18 cellular contexts compared by ENCODE assay signal in the genomic region with DNA sequence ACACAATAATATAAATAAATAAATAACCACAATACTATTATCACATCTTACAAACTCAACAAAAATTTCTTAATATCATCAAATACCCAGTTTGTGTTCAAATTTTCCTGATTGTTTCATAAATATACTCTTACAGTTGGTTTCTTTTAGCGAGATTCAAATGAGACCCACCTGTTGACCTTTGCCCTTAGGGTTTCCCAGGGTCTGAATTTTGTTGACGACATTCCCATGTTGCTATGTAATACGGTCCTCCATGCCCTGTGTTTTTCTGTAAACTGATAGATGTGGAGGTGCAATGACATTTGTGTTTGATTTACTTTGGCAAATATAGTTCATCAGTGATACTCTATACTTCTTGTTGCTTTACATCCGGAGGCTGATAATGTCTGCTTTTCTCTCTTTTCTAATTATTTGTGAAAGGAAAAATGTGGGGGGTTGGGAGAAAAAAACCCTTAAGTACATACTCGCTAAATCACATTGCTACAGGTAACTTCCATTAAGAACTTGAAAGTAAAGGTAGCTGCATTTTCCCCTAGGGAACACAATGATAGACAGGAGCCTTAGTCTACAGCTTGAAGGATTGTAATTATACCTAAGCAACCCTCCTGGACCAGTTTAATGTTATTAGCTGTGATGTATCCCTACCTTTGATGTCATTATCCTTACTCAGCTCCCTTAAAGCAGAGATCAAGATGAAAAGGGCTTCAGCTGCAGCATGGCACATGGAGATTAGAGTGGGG.
DNase-seq lines count a peak whose midpoint lies in the region; TF ChIP-seq lines count a peak whose summit lies in the region.
"Had no signal": no experiment of that assay in that cellular context is flagged by ENCODE, and none has a peak within 500 bp of the region (broad histone marks: within the 10 kb centered on the region; RNA-seq: fewer than 3 reads in every experiment).

No MANE protein-coding gene starts in this region.

- H3K36me3 ChIP-seq in iPS-18a (ENCODE audit: control insufficient read depth, low read depth, low read length), result no peaks in the 10 kb centered on the region
- H3K36me3 ChIP-seq: HAP-1, Peyer's patch, SJCRH30 had no signal

- peaks cover 10% of the 10 kb centered on the region for H3K27me3 ChIP-seq in iPS-18a (ENCODE audit: control insufficient read depth, insufficient read depth, low read length)
- H3K27me3 ChIP-seq: Peyer's patch, SJCRH30 had no signal

- POLR2A ChIA-PET in RWPE1 (lab: Yijun Ruan, JAX; ENCODE audit: low non-redundant PET), result interaction anchor here (0.6 kb wide), 1 partner anchor 14 kb away, joined by 3 read pairs; no protein-coding TSS in a partner anchor

- peaks cover 48% of the 10 kb centered on the region for H3K4me1 ChIP-seq in iPS-18a (ENCODE audit: control insufficient read depth, low read depth, low read length)
- H3K4me1 ChIP-seq: Peyer's patch, SJCRH30 had no signal

- TF ChIP-seq CTCF in RWPE1 (conservative IDR thresholded peaks at IDR 0.05; ENCODE audit: low read depth), result no peak

- no peak overlapping the region for H3K27ac ChIP-seq in iPS-18a (ENCODE audit: low read length)
- H3K27ac ChIP-seq in RWPE1, result no peak overlapping the region
- H3K27ac ChIP-seq: C4-2B, HL-60, Peyer's patch, SJCRH30 had no signal

- CTCF ChIA-PET in RWPE1 (lab: Yijun Ruan, JAX), result interaction anchor here (1.1 to 2.9 kb wide), 2 partner anchors 10 to 16 kb away, joined by 5 to 19 read pairs; no protein-coding TSS in a partner anchor

- H3K9me3 ChIP-seq in iPS-18a (ENCODE audit: control insufficient read depth, low read depth, low read length), result no peaks in the 10 kb centered on the region
- H3K9me3 ChIP-seq: HAP-1, Peyer's patch, SJCRH30 had no signal

- DNase-seq in NCI-H2227 (lab: John Stamatoyannopoulos, UW; ENCODE audit: unreplicated experiment), result peak; percentile 13
- no peak for DNase-seq in NCI-H2227 treated with DMSO at 0.1 percent for 48 hours (lab: John Stamatoyannopoulos, UW)
- DNase-seq in NCI-H69 (lab: John Stamatoyannopoulos, UW), result peak; percentile 39
- no peak for DNase-seq in NCI-H2029 (lab: John Stamatoyannopoulos, UW)
- DNase-seq in AG08395 (ENCODE audit: low spot score), result no peak
- no peak for DNase-seq in RWPE1 (ENCODE audit: low spot score)
- no peak for DNase-seq in NCI-H1048 (lab: John Stamatoyannopoulos, UW)
- DNase-seq: EL, NCI-H1105 treated with DMSO at 0.1 percent for 48 hours, NCI-H2081, NCI-H748 treated with DMSO at 0.1 percent for 48 hours, Peyer's patch, SJCRH30, T-helper 1 cell had no signal

- H3K9ac ChIP-seq in iPS-18a (ENCODE audit: low read length), result peak overlapping the region; percentile 9

- no peak overlapping the region for H3K4me3 ChIP-seq in iPS-18a (ENCODE audit: low read length)
- H3K4me3 ChIP-seq: HAP-1, Peyer's patch, SJCRH30 had no signal

Comparison
In these comparisons a context has a peak if more than half of its experiments do, and no peak if none do; other contexts are left out.
1. DNase-seq: peak in NCI-H2227 (single experiment) and NCI-H69 (single experiment); none in NCI-H2227 treated with DMSO at 0.1 percent for 48 hours (single experiment), NCI-H2029 (single experiment), AG08395 (single experiment), RWPE1 (single experiment) and NCI-H1048 (single experiment).